22 cellular contexts compared by ENCODE assay signal in the genomic region with DNA sequence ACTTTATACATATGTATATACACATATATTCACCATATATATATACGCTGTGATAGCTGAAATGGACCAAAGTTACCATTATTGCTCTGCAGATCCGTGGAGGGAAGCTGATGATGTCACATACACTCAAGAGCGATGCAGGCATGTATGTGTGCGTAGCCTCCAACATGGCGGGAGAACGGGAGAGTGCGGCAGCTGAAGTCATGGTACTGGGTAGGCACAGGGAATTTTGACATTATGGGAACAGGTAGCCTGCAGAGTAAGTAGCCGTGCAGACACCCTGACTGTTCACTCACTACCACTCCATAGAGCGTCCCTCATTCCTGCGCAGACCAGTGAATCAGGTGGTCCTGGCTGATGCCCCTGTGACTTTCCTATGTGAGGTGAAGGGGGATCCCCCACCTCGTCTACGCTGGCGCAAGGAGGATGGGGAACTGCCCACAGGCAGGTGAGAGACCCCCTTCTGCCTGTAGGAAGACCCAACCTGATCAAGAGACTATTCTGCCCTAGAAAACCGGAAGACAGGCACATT. TPM values are rescaled to one million over a fixed set of nuclear protein-coding genes. Genes with fewer than 3 reads are reported as not detected.
DNase-seq lines count a peak whose midpoint lies in the region; ATAC-seq and TF ChIP-seq lines count a peak whose summit lies in the region.
"Had no signal": no experiment of that assay in that cellular context is flagged by ENCODE, and none has a peak within 500 bp of the region (broad histone marks: within the 10 kb centered on the region; RNA-seq: fewer than 3 reads in every experiment).

No MANE protein-coding gene starts in this region.

- H3K4me2 ChIP-seq in neuronal stem cell (ENCODE audit: insufficient read depth, low read length, poor library complexity, severe bottlenecking): no peak overlapping the region

- peaks cover 8% of the 10 kb centered on the region for H3K4me1 ChIP-seq in iPS-15b (ENCODE audit: control insufficient read depth, insufficient read depth, low read length)
- peaks cover 10 to 13% of the 10 kb centered on the region in 2 donors for H3K4me1 ChIP-seq in neuronal stem cell (ENCODE audit: control insufficient read depth in 2 of 2, insufficient read depth in 1 of 2, low read depth in 1 of 2, low read length in 2 of 2)
- peaks cover 43% of the 10 kb centered on the region for H3K4me1 ChIP-seq in lower lobe of right lung

- intact Hi-C loops in lower lobe of right lung (cut with DNase I): no loop called here

- no peak overlapping the region for H2BK15ac ChIP-seq in neuronal stem cell (ENCODE audit: low read length)

- H2BK5ac ChIP-seq in neuronal stem cell (ENCODE audit: low read length): peak overlapping the region; percentile 26

- H2AFZ ChIP-seq in neuronal stem cell (ENCODE audit: low read length): no peak overlapping the region
- H2AFZ ChIP-seq: GM23248 had no signal

- no CpG with 5 or more reads among the region's 14 CpGs for WGBS in neuronal stem cell (ENCODE audit: extremely low coverage in 2 of 2, insufficient read length in 2 of 2, insufficient replicate concordance in 1 of 2), 2 donors

- H2AK5ac ChIP-seq in neuronal stem cell (ENCODE audit: low read depth, low read length): peak overlapping the region; percentile 71

- H3K27me3 ChIP-seq in H7 (ENCODE audit: control insufficient read depth, insufficient read depth, low read length): peaks cover 100% of the 10 kb centered on the region
- peaks cover 100% of the 10 kb centered on the region for H3K27me3 ChIP-seq in iPS-15b (ENCODE audit: control insufficient read depth, insufficient read depth, low read length)
- H3K27me3 ChIP-seq in neuronal stem cell (ENCODE audit: control insufficient read depth in 3 of 3, insufficient read depth in 3 of 3, low read depth in 1 of 3, low read length in 3 of 3): peaks cover 40 to 99% (median 77%) of the 10 kb centered on the region in 3 experiments
- H3K27me3 ChIP-seq in lower lobe of right lung (ENCODE audit: low read depth): peaks cover 80% of the 10 kb centered on the region

- DNase-seq in H7 (peak; percentile 20), neuronal stem cell (ENCODE audit: low spot score) (no peak), foreskin fibroblast (no peak), lower lobe of right lung (no peak), COLO668 (lab: John Stamatoyannopoulos, UW; ENCODE audit: unreplicated experiment) (no peak)
- DNase-seq in stimulated activated naive B cell treated with anti-CD40 and anti-IgM and Interleukin-4, amounts not matched to agents 10 μg/mL and 1 μg/mL and 100 μg/mL, for 72 hours: no peak
- DNase-seq: C1 segment of cervical spinal cord; CD4-positive, alpha-beta memory T cell; DMS 273 treated with DMSO at 0.1 percent for 48 hours; DMS79; EL; GDM1; GM23248; HFFc6 had no signal

- H3K36me3 ChIP-seq in H7 (replicated peaks; ENCODE audit: control insufficient read depth, insufficient read depth, low read length) (no peaks in the 10 kb centered on the region), iPS-15b (ENCODE audit: control insufficient read depth, insufficient read depth, low read length) (no peaks in the 10 kb centered on the region), neuronal stem cell (replicated peaks in 1 of 2; ENCODE audit: control insufficient read depth in 2 of 2, insufficient read depth in 2 of 2, low read length in 2 of 2) (no peaks in the 10 kb centered on the region), lower lobe of right lung (no peaks in the 10 kb centered on the region)
- H3K36me3 ChIP-seq: HAP-1 had no signal

- no peak for ATAC-seq in stimulated activated naive B cell treated with anti-CD40 and anti-IgM and Interleukin-4, amounts not matched to agents 10 μg/mL and 1 μg/mL and 100 μg/mL, for 72 hours (replicated peaks)
- ATAC-seq in lower lobe of right lung (no peak), HG02759 (IDR thresholded peaks at IDR 0.05; ENCODE audit: unreplicated experiment) (no peak)
- ATAC-seq: GM12878 had no signal

- H3K4me3 ChIP-seq in H7 (ENCODE audit: insufficient read depth, low read depth, low read length) (no peak overlapping the region), iPS-15b (ENCODE audit: low read depth, low read length) (peak overlapping the region; percentile 20), neuronal stem cell (ENCODE audit: low read length in 2 of 2) (no peak overlapping the region), foreskin fibroblast (ENCODE audit: low read depth in 1 of 2, low read length in 2 of 2) (no peak overlapping the region), lower lobe of right lung (no peak overlapping the region)
- H3K4me3 ChIP-seq: GM12878, GM23248, HAP-1 had no signal

- TF ChIP-seq CTCF in foreskin fibroblast (IDR thresholded peaks at IDR 0.05; ENCODE audit: low read depth, low read length): no peak
- no peak for TF ChIP-seq CTCF in lower lobe of right lung (IDR thresholded peaks at IDR 0.05)

- no peak overlapping the region for H4K8ac ChIP-seq in neuronal stem cell (ENCODE audit: low read depth, low read length)

- H3K27me3 Mint-ChIP-seq in stimulated activated naive B cell treated with anti-CD40 and anti-IgM and Interleukin-4, amounts not matched to agents 10 μg/mL and 1 μg/mL and 100 μg/mL, for 72 hours: peaks cover 85 to 88% of the 10 kb centered on the region in 2 donors

- H3K14ac ChIP-seq in neuronal stem cell (ENCODE audit: low read length): no peak overlapping the region

- H3K9ac ChIP-seq in iPS-15b (ENCODE audit: low read depth, low read length) (no peak overlapping the region), neuronal stem cell (ENCODE audit: low read depth, low read length, poor library complexity) (peak overlapping the region; percentile 25)
- H3K9ac ChIP-seq: GM23248 had no signal

- H3K9me3 ChIP-seq in iPS-15b (ENCODE audit: control insufficient read depth, insufficient read depth, low read length) (no peaks in the 10 kb centered on the region), neuronal stem cell (replicated peaks in 1 of 2; ENCODE audit: control insufficient read depth in 2 of 2, insufficient read depth in 1 of 2, low read depth in 1 of 2, low read length in 2 of 2) (peaks cover 0 to 5% of the 10 kb centered on the region in 2 donors), lower lobe of right lung (no peaks in the 10 kb centered on the region)
- H3K9me3 ChIP-seq: HAP-1 had no signal

- H3K27ac Mint-ChIP-seq in stimulated activated naive B cell treated with anti-CD40 and anti-IgM and Interleukin-4, amounts not matched to agents 10 μg/mL and 1 μg/mL and 100 μg/mL, for 72 hours: peak overlapping the region; percentile 39
- H3K27ac Mint-ChIP-seq: CD4-positive, alpha-beta memory T cell; HFFc6 had no signal

- H3K27ac ChIP-seq in neuronal stem cell (replicated peaks; ENCODE audit: low read length) (no peak overlapping the region), lower lobe of right lung (no peak overlapping the region)
- H3K27ac ChIP-seq: GM23248 had no signal

- H3K23ac ChIP-seq in neuronal stem cell (ENCODE audit: low read depth, low read length, poor library complexity): peak overlapping the region; percentile 65

- no peak overlapping the region for H2BK120ac ChIP-seq in neuronal stem cell (ENCODE audit: low read depth, low read length)

- no peak overlapping the region for H4K91ac ChIP-seq in neuronal stem cell (ENCODE audit: low read depth, low read length, poor library complexity)

- no peaks in the 10 kb centered on the region for H3K79me1 ChIP-seq in neuronal stem cell (ENCODE audit: low read depth, low read length)

- H2BK12ac ChIP-seq in neuronal stem cell (ENCODE audit: low read length): no peak overlapping the region

- H3K4me1 Mint-ChIP-seq in stimulated activated naive B cell treated with anti-CD40 and anti-IgM and Interleukin-4, amounts not matched to agents 10 μg/mL and 1 μg/mL and 100 μg/mL, for 72 hours: peaks cover 18 to 43% of the 10 kb centered on the region in 2 donors

- H3K9me3 Mint-ChIP-seq in stimulated activated naive B cell treated with anti-CD40 and anti-IgM and Interleukin-4, amounts not matched to agents 10 μg/mL and 1 μg/mL and 100 μg/mL, for 72 hours: peaks cover 0 to 4% of the 10 kb centered on the region in 2 donors
- H3K9me3 Mint-ChIP-seq: CD4-positive, alpha-beta memory T cell; HFFc6 had no signal

- no peak overlapping the region for H3K4me3 Mint-ChIP-seq in stimulated activated naive B cell treated with anti-CD40 and anti-IgM and Interleukin-4, amounts not matched to agents 10 μg/mL and 1 μg/mL and 100 μg/mL, for 72 hours
- H3K4me3 Mint-ChIP-seq: HFFc6 had no signal

- H3K36me3 Mint-ChIP-seq in stimulated activated naive B cell treated with anti-CD40 and anti-IgM and Interleukin-4, amounts not matched to agents 10 μg/mL and 1 μg/mL and 100 μg/mL, for 72 hours: peaks cover 0 to 4% of the 10 kb centered on the region in 2 donors
- H3K36me3 Mint-ChIP-seq: CD4-positive, alpha-beta memory T cell had no signal

- H3K4ac ChIP-seq in neuronal stem cell (ENCODE audit: low read length): no peak overlapping the region

- H3K18ac ChIP-seq in neuronal stem cell (ENCODE audit: low read length): peak overlapping the region; percentile 16

RNA-seq across cellular contexts. Expression of gene ROBO3, which starts 4.7 kb away (rescaled TPM):
- 26.1 and 31.0 TPM in 2 replicates for total RNA-seq in H7 (2014; rRNA removed; shearing (Covaris generic))
- 9.5 TPM for polyA plus RNA-seq in neuronal stem cell (2013, experiment 1 of 2)
- 8.8 TPM for polyA plus RNA-seq in neuronal stem cell (2013, experiment 2 of 2)
- 11.3 TPM for total RNA-seq in lower lobe of right lung

RNA-seq across cellular contexts. Expression of gene ROBO4, which starts 27.7 kb away (rescaled TPM):
- not detected in 2 replicates for total RNA-seq in H7 (2014; rRNA removed; shearing (Covaris generic))
- polyA plus RNA-seq in neuronal stem cell (2013, experiment 1 of 2): not detected
- polyA plus RNA-seq in neuronal stem cell (2013, experiment 2 of 2): not detected
- 58.3 TPM for total RNA-seq in lower lobe of right lung
- total RNA-seq: A673; CD4-positive, alpha-beta memory T cell; GM12878 had no signal
- polyA plus RNA-seq: CD4-positive, alpha-beta memory T cell; GM12878 had no signal

RNA-seq across cellular contexts. Expression of gene HEPN1, which starts 49.1 kb away (rescaled TPM):
- not detected in 2 replicates for total RNA-seq in H7 (2014; rRNA removed; shearing (Covaris generic))
- polyA plus RNA-seq in neuronal stem cell (2013, experiment 1 of 2): not detected
- not detected for polyA plus RNA-seq in neuronal stem cell (2013, experiment 2 of 2)
- total RNA-seq in lower lobe of right lung: not detected
- total RNA-seq: A172; A673; CD4-positive, alpha-beta memory T cell; GM12878; GM23248; H4; HFFc6 had no signal
- polyA plus RNA-seq: BJ; CD4-positive, alpha-beta memory T cell; GM12878; GM23248 had no signal

Comparison
In these comparisons a context has a peak if more than half of its experiments do, and no peak if none do; other contexts are left out.
1. RNA of gene ROBO4, which starts 27.7 kb away (total RNA-seq): 58.3 TPM in lower lobe of right lung (single experiment); not detected in H7; every median in the first group is over 10 times any median in the second.